Comparison of ENCODE assay signal across 28 cellular contexts in genomic region chr22:43476751-43477150, GRCh38.
"Had no signal": no experiment of that assay in that cellular context is flagged by ENCODE, and none has a peak within 500 bp of the region (broad histone marks: within the 10 kb centered on the region; RNA-seq: fewer than 3 reads in every experiment).

No MANE protein-coding gene starts in this region.

- H3K4me3 ChIP-seq: adrenal gland, body of pancreas, colonic mucosa, esophagus muscularis mucosa, gastrocnemius medialis, heart left ventricle had no signal

- FAIRE-seq: TTC549 had no signal

- H3K4me1 ChIP-seq: adrenal gland, body of pancreas, colonic mucosa, esophagus muscularis mucosa, foreskin keratinocyte, gastrocnemius medialis, heart left ventricle had no signal

- H3K9me3 ChIP-seq: adrenal gland, body of pancreas, colonic mucosa, esophagus muscularis mucosa, gastrocnemius medialis, heart left ventricle had no signal

- H3K27ac ChIP-seq: adrenal gland, body of pancreas, colonic mucosa, esophagus muscularis mucosa, foreskin keratinocyte, gastrocnemius medialis, heart left ventricle, VCaP had no signal

- DNase-seq: activated CD4-positive, alpha-beta memory T cell treated with anti-CD3 and anti-CD28 coated beads, Interleukin-2, amount 10 ng/mL, durations not matched to agents 7 days and 5 days; activated CD4-positive, alpha-beta T cell treated with anti-CD3 and anti-CD28 coated beads for 1 hour; activated CD4-positive, alpha-beta T cell treated with anti-CD3 and anti-CD28 coated beads for 4 hours; activated CD4-positive, alpha-beta T cell treated with anti-CD3 and anti-CD28 coated beads, Interleukin-2, amount 10 ng/mL, durations not matched to agents 7 days and 5 days; activated CD4-positive, alpha-beta T cell treated with anti-CD3 and anti-CD28 coated beads, Interleukin-2, amount 50 U/mL, for 4 hours; activated CD8-positive, alpha-beta memory T cell treated with anti-CD3 and anti-CD28 coated beads, Interleukin-2, amount 50 U/mL, for 48 hours; activated naive CD4-positive, alpha-beta T cell treated with anti-CD3 and anti-CD28 coated beads for 36 hours; activated naive CD8-positive, alpha-beta T cell treated with anti-CD3 and anti-CD28 coated beads for 36 hours; activated naive CD8-positive, alpha-beta T cell treated with anti-CD3 and anti-CD28 coated beads, Interleukin-2, amount 50 U/mL, for 24 hours; activated T-cell treated with anti-CD3 and anti-CD28 coated beads for 4 hours; activated T-cell treated with anti-CD3 and anti-CD28 coated beads, Interleukin-2, amount 50 U/mL, for 24 hours; activated T-cell treated with anti-CD3 and anti-CD28 coated beads, Interleukin-2, amount 50 U/mL, for 72 hours; adrenal gland; amygdala; body of pancreas; caudate nucleus; colonic mucosa; effector CD4-positive, alpha-beta T cell; effector memory CD8-positive, alpha-beta T cell; erythroblast; foreskin keratinocyte; gastrocnemius medialis; glutamatergic neuron; heart left ventricle; T-helper 2 cell had no signal

- H3K27me3 ChIP-seq: adrenal gland, body of pancreas, colonic mucosa, foreskin keratinocyte had no signal

- H3K36me3 ChIP-seq: adrenal gland, colonic mucosa, esophagus muscularis mucosa, gastrocnemius medialis, heart left ventricle had no signal
